Comparison of ENCODE assay signal across 28 cellular contexts in the genomic region with DNA sequence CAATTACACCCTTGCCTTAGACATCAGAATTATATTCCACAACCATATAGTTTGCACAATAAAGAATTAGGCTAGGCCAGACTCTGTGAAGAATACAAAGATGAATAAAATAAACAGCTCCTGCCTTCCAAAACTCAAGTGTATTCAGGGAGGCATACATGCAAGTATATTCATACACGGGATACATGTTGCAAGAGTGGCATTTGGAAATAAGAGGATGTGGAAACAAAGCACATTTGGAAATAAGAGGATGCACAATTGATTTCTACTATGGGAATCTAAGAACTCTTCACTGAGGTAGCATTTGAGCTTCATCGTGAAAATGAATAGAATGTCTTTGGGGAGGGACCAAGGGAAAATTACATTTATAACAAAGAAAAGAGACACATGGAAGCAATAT.
"Had no signal": no experiment of that assay in that cellular context is flagged by ENCODE, and none has a peak within 500 bp of the region (broad histone marks: within the 10 kb centered on the region; RNA-seq: fewer than 3 reads in every experiment).

No MANE protein-coding gene starts in this region.

- DNase-seq: activated CD4-positive, alpha-beta T cell treated with anti-CD3 and anti-CD28 coated beads, Interleukin-2, amount 10 ng/mL, durations not matched to agents 24 days and 14 days; activated CD4-positive, alpha-beta T cell treated with anti-CD3 and anti-CD28 coated beads, Interleukin-2, amount 50 U/mL, for 4 hours; activated CD8-positive, alpha-beta memory T cell treated with anti-CD3 and anti-CD28 coated beads, Interleukin-2, amount 50 U/mL, for 4 hours; activated effector memory CD4-positive, alpha-beta T cell treated with Interleukin-2 at 50 U/mL for 16 hours; activated naive CD4-positive, alpha-beta T cell treated with anti-CD3 and anti-CD28 coated beads, Interleukin-2, amount 10 ng/mL, durations not matched to agents 7 days and 5 days; activated T-cell treated with anti-CD3 and anti-CD28 coated beads for 4 hours; activated T-cell treated with anti-CD3 and anti-CD28 coated beads, Interleukin-2, amount 50 U/mL, for 4 hours; body of pancreas; Karpas-422; KBM-7; MG63; NCI-H1092 treated with DMSO at 0.1 percent for 48 hours; NCI-H1417; NCI-H146; NCI-H187; NCI-H2029 treated with DMSO at 0.1 percent for 48 hours; NCI-H345; NCI-H524 treated with DMSO at 0.1 percent for 48 hours; PC-3; Peyer's patch; RPMI8226; SHP77 treated with DMSO at 0.1 percent for 48 hours; SK-N-SH had no signal

- H3K9me3 Mint-ChIP-seq: activated CD4-positive, alpha-beta T cell treated with anti-CD3 and anti-CD28 coated beads, Interleukin-2, amount 10 ng/mL, durations not matched to agents 24 days and 14 days; activated naive CD4-positive, alpha-beta T cell treated with anti-CD3 and anti-CD28 coated beads, Interleukin-2, amount 10 ng/mL, durations not matched to agents 7 days and 5 days; activated T-cell treated with anti-CD3 and anti-CD28 coated beads, Interleukin-2, amount 50 U/mL, for 4 hours; activated T-helper 1 cell treated with anti-CD3 and anti-CD28 coated beads, Interleukin-12 subunit alpha, Interleukin-12 subunit beta, Interleukin-2, Interleukin-4 antibody, amounts not matched to agents 30 ng/mL and 10 ng/mL and 1 ng/mL, durations not matched to agents 14 hours and 24 hours and 36 hours; T-helper 1 cell treated with Interleukin-12 subunit alpha and Interleukin-12 subunit beta and Interleukin-4 antibody, amounts not matched to agents 30 μg/mL and 1 μg/mL, for 36 hours; T-helper 2 cell treated with Interferon-gamma antibody and Interleukin-4, amounts not matched to agents 5 μg/mL and 100 μg/mL, for 36 hours had no signal

- H3K36me3 Mint-ChIP-seq: activated naive CD4-positive, alpha-beta T cell treated with anti-CD3 and anti-CD28 coated beads, Interleukin-2, amount 10 ng/mL, durations not matched to agents 7 days and 5 days; activated naive CD8-positive, alpha-beta T cell; IgD-negative memory B cell had no signal

- H3K4me3 Mint-ChIP-seq: activated CD4-positive, alpha-beta T cell treated with anti-CD3 and anti-CD28 coated beads, Interleukin-2, amount 10 ng/mL, durations not matched to agents 24 days and 14 days; activated naive CD4-positive, alpha-beta T cell treated with anti-CD3 and anti-CD28 coated beads, Interleukin-2, amount 10 ng/mL, durations not matched to agents 7 days and 5 days; activated naive CD8-positive, alpha-beta T cell; activated T-cell treated with anti-CD3 and anti-CD28 coated beads, Interleukin-2, amount 50 U/mL, for 4 hours; activated T-helper 1 cell treated with anti-CD3 and anti-CD28 coated beads, Interleukin-12 subunit alpha, Interleukin-12 subunit beta, Interleukin-2, Interleukin-4 antibody, amounts not matched to agents 30 ng/mL and 10 ng/mL and 1 ng/mL, durations not matched to agents 14 hours and 24 hours and 36 hours; IgD-negative memory B cell; T-helper 1 cell treated with Interleukin-12 subunit alpha and Interleukin-12 subunit beta and Interleukin-4 antibody, amounts not matched to agents 30 μg/mL and 1 μg/mL, for 36 hours; T-helper 2 cell treated with Interferon-gamma antibody and Interleukin-4, amounts not matched to agents 5 μg/mL and 100 μg/mL, for 36 hours had no signal

- H3K4me1 Mint-ChIP-seq: activated CD4-positive, alpha-beta T cell treated with anti-CD3 and anti-CD28 coated beads, Interleukin-2, amount 10 ng/mL, durations not matched to agents 24 days and 14 days; activated naive CD4-positive, alpha-beta T cell treated with anti-CD3 and anti-CD28 coated beads, Interleukin-2, amount 10 ng/mL, durations not matched to agents 7 days and 5 days; IgD-negative memory B cell had no signal

- ATAC-seq: activated T-cell treated with anti-CD3 and anti-CD28 coated beads, Interleukin-2, amount 50 U/mL, for 4 hours; body of pancreas; PC-3 had no signal

- H3K27ac Mint-ChIP-seq: activated CD4-positive, alpha-beta T cell treated with anti-CD3 and anti-CD28 coated beads, Interleukin-2, amount 10 ng/mL, durations not matched to agents 24 days and 14 days; activated naive CD4-positive, alpha-beta T cell treated with anti-CD3 and anti-CD28 coated beads, Interleukin-2, amount 10 ng/mL, durations not matched to agents 7 days and 5 days; activated naive CD8-positive, alpha-beta T cell; activated T-helper 1 cell treated with anti-CD3 and anti-CD28 coated beads, Interleukin-12 subunit alpha, Interleukin-12 subunit beta, Interleukin-2, Interleukin-4 antibody, amounts not matched to agents 30 ng/mL and 10 ng/mL and 1 ng/mL, durations not matched to agents 14 hours and 24 hours and 36 hours; IgD-negative memory B cell; T-helper 1 cell treated with Interleukin-12 subunit alpha and Interleukin-12 subunit beta and Interleukin-4 antibody, amounts not matched to agents 30 μg/mL and 1 μg/mL, for 36 hours; T-helper 2 cell treated with Interferon-gamma antibody and Interleukin-4, amounts not matched to agents 5 μg/mL and 100 μg/mL, for 36 hours had no signal

- H3K27me3 Mint-ChIP-seq: activated naive CD4-positive, alpha-beta T cell treated with anti-CD3 and anti-CD28 coated beads, Interleukin-2, amount 10 ng/mL, durations not matched to agents 7 days and 5 days had no signal
